ENCODE assay signal across 20 cellular contexts in the genomic region with DNA sequence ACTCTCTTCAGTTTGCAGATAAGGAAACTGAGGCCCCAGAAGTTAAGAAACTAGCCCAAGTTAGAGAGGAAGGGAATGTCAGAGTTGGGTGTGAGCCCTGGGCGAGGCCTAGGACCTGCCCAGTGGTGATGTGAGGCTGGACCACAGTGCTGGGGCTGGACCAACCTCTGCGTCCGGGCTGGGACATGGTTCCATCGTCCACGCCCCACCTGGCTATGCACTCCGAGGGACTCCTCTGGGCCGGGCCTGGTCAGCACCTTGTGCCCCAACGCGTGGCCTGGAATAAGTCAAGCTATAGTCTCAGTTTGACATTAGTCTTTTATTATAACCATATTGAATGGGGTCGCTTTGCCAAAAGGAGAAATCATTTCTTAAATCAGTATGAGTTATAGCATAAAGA.
"Had no signal": no experiment of that assay in that cellular context is flagged by ENCODE, and none has a peak within 500 bp of the region (broad histone marks: within the 10 kb centered on the region; RNA-seq: fewer than 3 reads in every experiment).

No MANE protein-coding gene starts in this region.

- H3K27ac Mint-ChIP-seq: natural killer cell treated with Interleukin-12 subunit alpha and Interleukin-12 subunit beta and Interleukin-15 and Interleukin-18, amount 100 ng/mL, for 72 hours; neural progenitor cell; progenitor cell of endocrine pancreas; type B pancreatic cell had no signal

- H3K27me3 ChIP-seq: heart right ventricle, neural progenitor cell, pancreas, thyroid gland, uterus had no signal

- ATAC-seq: esophagus mucosa; natural killer cell treated with Interleukin-12 subunit alpha and Interleukin-12 subunit beta and Interleukin-15 and Interleukin-18, amount 100 ng/mL, for 72 hours; sciatic nerve had no signal

- H3K4me1 ChIP-seq: neural progenitor cell, pancreas, thyroid gland, uterus had no signal

- DNase-seq: effector memory CD4-positive, alpha-beta T cell; heart right ventricle; hypothalamus; left ventricle myocardium superior; mesenchymal stem cell; midbrain; nucleus accumbens; pancreas; small intestine; stimulated activated CD4-positive, alpha-beta T cell treated with anti-CD3 and anti-CD28 coated beads, Interleukin-12 subunit alpha, Interleukin-12 subunit beta, amount 100 ng/mL, for 4 hours; stimulated activated naive CD4-positive, alpha-beta T cell treated with Interleukin-2 at 50 U/mL for 16 hours; thyroid gland; uterus had no signal

- H3K27ac ChIP-seq: neural progenitor cell, thyroid gland, uterus had no signal

- H3K4me3 Mint-ChIP-seq: natural killer cell treated with Interleukin-12 subunit alpha and Interleukin-12 subunit beta and Interleukin-15 and Interleukin-18, amount 100 ng/mL, for 72 hours; neural progenitor cell; type B pancreatic cell had no signal

- H3K9me3 ChIP-seq: pancreas, thyroid gland had no signal

- H3K27me3 Mint-ChIP-seq: progenitor cell of endocrine pancreas, type B pancreatic cell had no signal

- H3K4me3 ChIP-seq: heart right ventricle, lung, neural progenitor cell, pancreas, thyroid gland, uterus had no signal

- H3K36me3 ChIP-seq: neural progenitor cell, uterus had no signal
